ENCODE assay signal across 16 cellular contexts in genomic region chr15:55564347-55565145, GRCh38. TPM values are rescaled to one million over a fixed set of nuclear protein-coding genes. Genes with fewer than 3 reads are reported as not detected.
DNase-seq lines count a peak whose midpoint lies in the region; ATAC-seq and TF ChIP-seq lines count a peak whose summit lies in the region.
"Had no signal": no experiment of that assay in that cellular context is flagged by ENCODE, and none has a peak within 500 bp of the region (broad histone marks: within the 10 kb centered on the region; RNA-seq: fewer than 3 reads in every experiment).

No MANE protein-coding gene starts in this region.

- TF ChIP-seq CTCF in astrocyte of the spinal cord (IDR thresholded peaks at IDR 0.05; ENCODE audit: low read depth, low read length): peak; percentile 28

- H3K36me3 ChIP-seq in Karpas-422 (ENCODE audit: insufficient read depth, low read length) (no peaks in the 10 kb centered on the region), mesodermal cell (ENCODE audit: control insufficient read depth, insufficient read depth, low read length) (no peaks in the 10 kb centered on the region), MG63 (peaks cover 4% of the 10 kb centered on the region; the same call in 1 of the 2 replicates)

- no peaks in the 10 kb centered on the region for H3K9me2 ChIP-seq in Karpas-422 (replicated peaks; ENCODE audit: insufficient read depth, low read length)

- H3K27me3 ChIP-seq in Karpas-422 (ENCODE audit: low read length) (no peaks in the 10 kb centered on the region), MG63 (no peaks in the 10 kb centered on the region)
- H3K27me3 ChIP-seq: BLaER1 had no signal

- H3K4me2 ChIP-seq in Karpas-422 (ENCODE audit: low read depth, low read length, poor library complexity, severe bottlenecking): no peak overlapping the region
- H3K4me2 ChIP-seq: BLaER1 had no signal

- H3K4me1 ChIP-seq in Karpas-422 (ENCODE audit: low read length): no peaks in the 10 kb centered on the region
- peaks cover 5% of the 10 kb centered on the region for H3K4me1 ChIP-seq in mesodermal cell (ENCODE audit: control insufficient read depth, insufficient read depth, low read length, poor library complexity, severe bottlenecking)

- H3K9ac ChIP-seq in Karpas-422 (ENCODE audit: low read length): no peak overlapping the region
- H3K9ac ChIP-seq: BLaER1 had no signal

- 90% methylated on average over 2 of the region's 2 CpGs; no CpG with 5 or more reads in 1 of the 2 experiments for WGBS in mesodermal cell (ENCODE audit: insufficient coverage in 2 of 2), 2 experiments

- no peak overlapping the region for H3K27ac ChIP-seq in Karpas-422 (ENCODE audit: low read length)
- H3K27ac ChIP-seq in mesodermal cell (ENCODE audit: low read depth, low read length, severe bottlenecking): peak overlapping the region; percentile 26
- H3K27ac ChIP-seq: BLaER1 had no signal

- H3K9me3 ChIP-seq in Karpas-422 (ENCODE audit: low read length) (no peaks in the 10 kb centered on the region), mesodermal cell (ENCODE audit: control insufficient read depth, low read length) (peaks cover 17% of the 10 kb centered on the region), MG63 (peaks cover 18% of the 10 kb centered on the region)

- ATAC-seq in HG03520 (IDR thresholded peaks at IDR 0.05; ENCODE audit: unreplicated experiment): no peak
- ATAC-seq in HG03342 (IDR thresholded peaks at IDR 0.05; ENCODE audit: unreplicated experiment): no peak
- ATAC-seq in GM18867 (IDR thresholded peaks at IDR 0.05; ENCODE audit: unreplicated experiment): no peak

- no peaks in the 10 kb centered on the region for H4K20me1 ChIP-seq in Karpas-422 (ENCODE audit: insufficient read depth, low read depth, low read length)
- H4K20me1 ChIP-seq: BLaER1 had no signal

- DNase-seq in ELR (ENCODE audit: low read depth): peak; percentile 9
- DNase-seq in Karpas-422: peak; percentile 49
- DNase-seq in astrocyte of the spinal cord (ENCODE audit: low read depth, low spot score): no peak
- DNase-seq in MG63: no peak
- DNase-seq: activated CD4-positive, alpha-beta T cell treated with anti-CD3 and anti-CD28 coated beads for 48 hours; central memory CD4-positive, alpha-beta T cell; head of caudate nucleus; NCI-H446; posterior cingulate gyrus; substantia nigra had no signal

- no peaks in the 10 kb centered on the region for H3K79me2 ChIP-seq in Karpas-422 (ENCODE audit: low read length)

- no peak overlapping the region for H3K4me3 ChIP-seq in Karpas-422 (ENCODE audit: low read length)
- H3K4me3 ChIP-seq in astrocyte of the spinal cord (ENCODE audit: low read depth, low read length): no peak overlapping the region
- H3K4me3 ChIP-seq in mesodermal cell (ENCODE audit: extremely low read depth, insufficient read depth, low read length, poor library complexity, severe bottlenecking): no peak overlapping the region
- H3K4me3 ChIP-seq in MG63: no peak overlapping the region
- H3K4me3 ChIP-seq: BLaER1 had no signal

- in situ Hi-C loops in astrocyte of the spinal cord (cut with HindIII; ENCODE audit: low sequenced_read_pairs): no loop called here

- no peak overlapping the region for H2AFZ ChIP-seq in Karpas-422 (ENCODE audit: low read length)

RNA-seq across cellular contexts. Expression of gene PYGO1, which starts 23.6 kb away (rescaled TPM):
- total RNA-seq in Karpas-422 (2014; rRNA removed; shearing (Covaris generic); ENCODE audit: low replicate concordance): not detected in 2 replicates
- polyA plus RNA-seq in mesodermal cell (2013, experiment 1 of 2): 9.8 TPM
- 12.1 TPM for polyA plus RNA-seq in mesodermal cell (2013, experiment 2 of 2)
- total RNA-seq in MG63 (2014; rRNA removed; shearing (Covaris generic); ENCODE audit: low replicate concordance): 4.9 and 7.1 TPM in 2 replicates
- polyA plus RNA-seq: IgD-negative memory B cell had no signal

RNA-seq across cellular contexts. Expression of gene DNAAF4, which starts 56.5 kb away (rescaled TPM):
- 0.19 and 0.22 TPM in 2 replicates for total RNA-seq in Karpas-422 (2014; rRNA removed; shearing (Covaris generic); ENCODE audit: low replicate concordance)
- polyA plus RNA-seq in mesodermal cell (2013, experiment 1 of 2): 3.1 TPM
- polyA plus RNA-seq in mesodermal cell (2013, experiment 2 of 2): 6.4 TPM
- 1.9 and 2.3 TPM in 2 replicates for total RNA-seq in MG63 (2014; rRNA removed; shearing (Covaris generic); ENCODE audit: low replicate concordance)
- polyA plus RNA-seq: IgD-negative memory B cell had no signal

Comparison
In these comparisons a context has a peak if more than half of its experiments do, and no peak if none do; other contexts are left out.
1. DNase-seq: peak in ELR (single experiment) and Karpas-422 (single experiment); none in astrocyte of the spinal cord (single experiment) and MG63 (single experiment).